ENCODE assay signal across 8 cellular contexts in genomic region chr7:74175270-74175803, GRCh38. TPM values are rescaled to one million over a fixed set of nuclear protein-coding genes. Genes with fewer than 3 reads are reported as not detected.
A peak's percentile ranks its signal among the peaks of the same experiment; 100 is the strongest.
DNase-seq lines count a peak whose midpoint lies in the region; ATAC-seq and TF ChIP-seq lines count a peak whose summit lies in the region.

No MANE protein-coding gene starts in this region.

- H3K27ac ChIP-seq in muscle layer of duodenum (ENCODE audit: low read length) = peak overlapping the region; percentile 93

- peaks cover 55% of the 10 kb centered on the region for H3K4me1 Mint-ChIP-seq in chondrocyte (ENCODE audit: low read depth)

- H3K4me3 Mint-ChIP-seq in chondrocyte (ENCODE audit: unreplicated experiment) = peak overlapping the region; percentile 80

- H3K9me3 ChIP-seq in muscle layer of duodenum (ENCODE audit: control insufficient read depth in 1 of 2, low read length in 2 of 2) = no peaks in the 10 kb centered on the region

- H3K36me3 ChIP-seq in muscle layer of duodenum (ENCODE audit: control insufficient read depth in 1 of 2, insufficient read depth in 2 of 2, low read length in 2 of 2) = no peaks in the 10 kb centered on the region

- H3K36me3 Mint-ChIP-seq in chondrocyte (ENCODE audit: low read depth) = peaks cover 5% of the 10 kb centered on the region

- H3K9me3 Mint-ChIP-seq in chondrocyte (ENCODE audit: low read depth) = no peaks in the 10 kb centered on the region

- H3K27ac Mint-ChIP-seq in chondrocyte (ENCODE audit: unreplicated experiment) = peak overlapping the region; percentile 88

- peaks cover 18 to 51% of the 10 kb centered on the region in 2 donors for H3K4me1 ChIP-seq in muscle layer of duodenum (ENCODE audit: control insufficient read depth in 1 of 2, insufficient read depth in 2 of 2, low read length in 2 of 2)

- H3K4me3 ChIP-seq in AG09309 (ENCODE audit: control insufficient read depth, low read depth, low read length) = peak overlapping the region; percentile 92
- peak overlapping the region; percentile 94 for H3K4me3 ChIP-seq in LNCaP clone FGC (ENCODE audit: low read depth, low read length)
- peak overlapping the region; percentile 92 to 93 for H3K4me3 ChIP-seq in muscle layer of duodenum (ENCODE audit: low read depth in 1 of 2, low read length in 2 of 2)

- DNase-seq in AG09309 (ENCODE audit: low read depth) = no peak
- DNase-seq in LNCaP clone FGC (ENCODE audit: low read depth) = peak; percentile 56
- no peak for DNase-seq in chondrocyte (ENCODE audit: low spot score)
- DNase-seq in A172 (ENCODE audit: low spot score) = no peak
- no peak for DNase-seq in NCI-H748 treated with DMSO at 0.1 percent for 48 hours (lab: John Stamatoyannopoulos, UW)

- H3K27me3 ChIP-seq in muscle layer of duodenum (ENCODE audit: low read depth, low read length) = no peaks in the 10 kb centered on the region

- no peak for ATAC-seq in HG02885 (IDR thresholded peaks at IDR 0.05; ENCODE audit: poor library complexity, unreplicated experiment)
- no peak for ATAC-seq in HG02870 (IDR thresholded peaks at IDR 0.05; ENCODE audit: unreplicated experiment)

- no peaks in the 10 kb centered on the region for H3K27me3 Mint-ChIP-seq in chondrocyte (ENCODE audit: low read depth)

- TF ChIP-seq CTCF in AG09309 (IDR thresholded peaks at IDR 0.05; ENCODE audit: control insufficient read depth, insufficient read depth, low read depth, low read length, missing control alignments) (no peak), LNCaP clone FGC (IDR thresholded peaks at IDR 0.05; ENCODE audit: control insufficient read depth, extremely low read depth, insufficient read depth) (no peak), chondrocyte (IDR thresholded peaks at IDR 0.05) (no peak)

RNA-seq across cellular contexts. Expression of gene EIF4H, which starts 1.2 kb away (rescaled TPM):
- 209 to 219 TPM (median 217 TPM) in 3 replicates for total RNA-seq in chondrocyte
- total RNA-seq in A172 (2014; rRNA removed; shearing (Covaris generic)) = 457 and 480 TPM in 2 replicates

RNA-seq across cellular contexts. Expression of gene LAT2, which starts 34.5 kb away (rescaled TPM):
- total RNA-seq in chondrocyte = 0.56 to 1.5 TPM (median 1.2 TPM) in 3 replicates
- 0.84 and 3.3 TPM in 2 replicates for total RNA-seq in A172 (2014; rRNA removed; shearing (Covaris generic))
